Comparison of ENCODE assay signal across 15 cellular contexts in genomic region chr5:157890825-157891587, GRCh38. TPM values are rescaled to one million over a fixed set of nuclear protein-coding genes. Genes with fewer than 3 reads are reported as not detected.
DNase-seq lines count a peak whose midpoint lies in the region; ATAC-seq, FAIRE-seq and TF ChIP-seq lines count a peak whose summit lies in the region.
"Had no signal": no experiment of that assay in that cellular context is flagged by ENCODE, and none has a peak within 500 bp of the region (broad histone marks: within the 10 kb centered on the region; RNA-seq: fewer than 3 reads in every experiment).

No MANE protein-coding gene starts in this region.

- CTCF ChIA-PET in activated CD8-positive, alpha-beta memory T cell treated with anti-CD3 and anti-CD28 coated beads, Interleukin-2, amount 10 ng/mL, durations not matched to agents 7 days and 5 days (lab: Charles Lee), result no interaction called here

- no peak for TF ChIP-seq CTCF in testis (IDR thresholded peaks at IDR 0.05)

- H3K27ac Mint-ChIP-seq in activated CD8-positive, alpha-beta memory T cell treated with anti-CD3 and anti-CD28 coated beads, Interleukin-2, amount 10 ng/mL, durations not matched to agents 7 days and 5 days, result peak overlapping the region; percentile 40
- H3K27ac Mint-ChIP-seq: progenitor cell of endocrine pancreas had no signal

- H3K27me3 ChIP-seq in small intestine (ENCODE audit: control insufficient read depth in 2 of 2, insufficient read depth in 2 of 2, low read length in 2 of 2) (no peaks in the 10 kb centered on the region), testis (no peaks in the 10 kb centered on the region)
- H3K27me3 ChIP-seq: breast epithelium, thyroid gland had no signal

- no peak for FAIRE-seq in small intestine (lab: Jason Lieb, UNC)

- H3K36me3 ChIP-seq in small intestine (ENCODE audit: control insufficient read depth in 2 of 2, insufficient read depth in 2 of 2, low read length in 2 of 2), result no peaks in the 10 kb centered on the region
- no peaks in the 10 kb centered on the region for H3K36me3 ChIP-seq in testis (ENCODE audit: low read depth, missing control alignments)
- H3K36me3 ChIP-seq: breast epithelium, thyroid gland had no signal

- no peaks in the 10 kb centered on the region for H3K27me3 Mint-ChIP-seq in activated CD8-positive, alpha-beta memory T cell treated with anti-CD3 and anti-CD28 coated beads, Interleukin-2, amount 10 ng/mL, durations not matched to agents 7 days and 5 days
- H3K27me3 Mint-ChIP-seq: progenitor cell of endocrine pancreas had no signal

- H3K9me3 ChIP-seq in small intestine (ENCODE audit: control insufficient read depth, low read depth) (no peaks in the 10 kb centered on the region), testis (no peaks in the 10 kb centered on the region)
- H3K9me3 ChIP-seq: thyroid gland had no signal

- H3K4me1 ChIP-seq in small intestine (ENCODE audit: control insufficient read depth in 2 of 2, insufficient read depth in 1 of 2, low read depth in 1 of 2, low read length in 1 of 2) (peaks cover 0 to 7% of the 10 kb centered on the region in 2 donors), testis (no peaks in the 10 kb centered on the region)
- H3K4me1 ChIP-seq: breast epithelium had no signal

- H3K36me3 Mint-ChIP-seq in activated CD8-positive, alpha-beta memory T cell treated with anti-CD3 and anti-CD28 coated beads, Interleukin-2, amount 10 ng/mL, durations not matched to agents 7 days and 5 days, result no peaks in the 10 kb centered on the region

- H3K4me1 Mint-ChIP-seq in activated CD8-positive, alpha-beta memory T cell treated with anti-CD3 and anti-CD28 coated beads, Interleukin-2, amount 10 ng/mL, durations not matched to agents 7 days and 5 days, result peaks cover 17% of the 10 kb centered on the region

- peaks cover 2% of the 10 kb centered on the region for H3K9me3 Mint-ChIP-seq in activated CD8-positive, alpha-beta memory T cell treated with anti-CD3 and anti-CD28 coated beads, Interleukin-2, amount 10 ng/mL, durations not matched to agents 7 days and 5 days (ENCODE audit: low read depth)

- peak overlapping the region; percentile 20 to 70 for H3K27ac ChIP-seq in small intestine (ENCODE audit: low read depth in 1 of 2, low read length in 1 of 2)
- no peak overlapping the region for H3K27ac ChIP-seq in testis
- H3K27ac ChIP-seq: breast epithelium, thyroid gland had no signal

- H3K4me3 Mint-ChIP-seq in activated CD8-positive, alpha-beta memory T cell treated with anti-CD3 and anti-CD28 coated beads, Interleukin-2, amount 10 ng/mL, durations not matched to agents 7 days and 5 days, result no peak overlapping the region

- intact Hi-C loops in testis (cut with DNase I; ENCODE audit: low total_unique reads) (no loop called here), sciatic nerve (cut with DNase I) (no loop called here)

- ATAC-seq in activated CD8-positive, alpha-beta memory T cell treated with anti-CD3 and anti-CD28 coated beads, Interleukin-2, amount 10 ng/mL, durations not matched to agents 7 days and 5 days, result peak; percentile 30
- ATAC-seq in GM19455 (IDR thresholded peaks at IDR 0.05; ENCODE audit: unreplicated experiment) (no peak), sciatic nerve (no peak)

- H3K4me3 ChIP-seq in small intestine (ENCODE audit: low read depth in 1 of 2, low read length in 2 of 2) (no peak overlapping the region), testis (no peak overlapping the region)
- H3K4me3 ChIP-seq: breast epithelium, thyroid gland had no signal

- DNase-seq in activated CD8-positive, alpha-beta memory T cell treated with anti-CD3 and anti-CD28 coated beads, Interleukin-2, amount 10 ng/mL, durations not matched to agents 7 days and 5 days, result no peak
- DNase-seq in activated CD8-positive, alpha-beta memory T cell treated with anti-CD3 and anti-CD28 coated beads for 24 hours, result no peak
- DNase-seq in NOMO-1 treated with DMSO at 0.1 percent for 48 hours (lab: John Stamatoyannopoulos, UW; ENCODE audit: unreplicated experiment), result peak; percentile 64
- peak; percentile 32 for DNase-seq in central memory CD4-positive, alpha-beta T cell
- peak; percentile 81 for DNase-seq in small intestine
- DNase-seq in testis, result no peak
- no peak for DNase-seq in sciatic nerve (ENCODE audit: low spot score)
- DNase-seq: activated CD4-positive, alpha-beta T cell treated with anti-CD3 and anti-CD28 coated beads, Interleukin-2, amount 50 U/mL, for 4 hours; activated gamma-delta T cell; DMS53; NCI-H2171 treated with DMSO at 0.1 percent for 48 hours; thyroid gland had no signal

- TF ChIP-seq POLR2A in testis (IDR thresholded peaks at IDR 0.05), result no peak

- WGBS in small intestine, 3 donors, result 27 to 77% (median 40%) methylated on average over 2 of the region's 2 CpGs
- 78 to 92% methylated on average over 2 of the region's 2 CpGs for WGBS in testis, 2 donors

RNA-seq across cellular contexts. Expression of gene CLINT1, which starts 32.1 kb away (rescaled TPM):
- total RNA-seq in activated CD8-positive, alpha-beta memory T cell treated with anti-CD3 and anti-CD28 coated beads, Interleukin-2, amount 10 ng/mL, durations not matched to agents 7 days and 5 days, result 10 to 100 TPM; 48.4 to 56.6 TPM
- 10 to 100 TPM; 37.3 to 77.7 (median 57.7) TPM for polyA plus RNA-seq in small intestine
- total RNA-seq in testis, result 10 to 100 TPM; 84.9 to 93.7 TPM
- polyA plus RNA-seq in testis (ENCODE audit: insufficient read depth, low read depth, low replicate concordance), result 45.4 TPM
- total RNA-seq in sciatic nerve, result 52.9 TPM

Comparison
In these comparisons a context has a peak if more than half of its experiments do, and no peak if none do; other contexts are left out.
1. DNase-seq: peak in NOMO-1 treated with DMSO at 0.1 percent for 48 hours (single experiment), central memory CD4-positive, alpha-beta T cell (single experiment) and small intestine (single experiment); none in activated CD8-positive, alpha-beta memory T cell treated with anti-CD3 and anti-CD28 coated beads, Interleukin-2, amount 10 ng/mL, durations not matched to agents 7 days and 5 days (single experiment), activated CD8-positive, alpha-beta memory T cell treated with anti-CD3 and anti-CD28 coated beads for 24 hours (single experiment), testis (single experiment) and sciatic nerve (single experiment).
2. H3K27ac ChIP-seq: peak in small intestine (2 of 2); none in testis (0 of 2).